ENCODE assay signal across 26 cellular contexts in the genomic region with DNA sequence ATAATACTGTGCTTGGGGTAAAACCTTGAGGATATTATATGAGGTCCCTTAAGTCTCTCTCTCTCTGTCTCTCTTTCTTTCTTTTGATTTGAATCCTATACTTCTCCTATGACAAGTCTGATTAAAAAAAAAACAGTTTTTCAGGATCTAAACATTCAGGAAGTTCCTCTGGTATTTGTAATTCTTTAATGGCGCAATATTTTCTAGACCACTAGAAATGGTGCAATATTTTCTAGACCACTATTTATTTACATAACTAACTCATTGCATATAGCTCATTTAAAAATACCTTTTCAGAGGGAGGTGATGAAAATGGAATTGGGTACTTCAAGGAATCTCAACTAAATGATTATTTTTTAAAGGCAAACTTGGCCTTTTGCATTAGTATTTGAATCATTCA.
"Had no signal": no experiment of that assay in that cellular context is flagged by ENCODE, and none has a peak within 500 bp of the region (broad histone marks: within the 10 kb centered on the region; RNA-seq: fewer than 3 reads in every experiment).

No MANE protein-coding gene starts in this region.

- H3K4me1 ChIP-seq: body of pancreas, left ventricle myocardium inferior, right lobe of liver, upper lobe of left lung, vagina had no signal

- H3K27ac ChIP-seq: body of pancreas, cardiac muscle cell, coronary artery, dorsolateral prefrontal cortex, left ventricle myocardium inferior, right lobe of liver, upper lobe of left lung, vagina had no signal

- H3K9me3 ChIP-seq: body of pancreas, left ventricle myocardium inferior, mucosa of descending colon, right lobe of liver, upper lobe of left lung, vagina had no signal

- H3K36me3 ChIP-seq: cardiac muscle cell, left ventricle myocardium inferior, right lobe of liver, upper lobe of left lung, vagina had no signal

- H3K4me3 ChIP-seq: body of pancreas, cardiac muscle cell, coronary artery, dorsolateral prefrontal cortex, left ventricle myocardium inferior, lung, mucosa of descending colon, right lobe of liver, upper lobe of left lung, vagina had no signal

- H3K27me3 ChIP-seq: body of pancreas, cardiac muscle cell, right lobe of liver, upper lobe of left lung, vagina had no signal

- DNase-seq: activated CD4-positive, alpha-beta memory T cell treated with anti-CD3 and anti-CD28 coated beads, Interleukin-2, amount 10 ng/mL, durations not matched to agents 7 days and 5 days; activated CD4-positive, alpha-beta T cell treated with anti-CD3 and anti-CD28 coated beads, Interleukin-2, amount 10 ng/mL, durations not matched to agents 7 days and 5 days; activated CD4-positive, CD25-positive, alpha-beta regulatory T cell treated with anti-CD3 and anti-CD28 coated beads, Interleukin-2, amount 50 U/mL, for 72 hours; activated CD8-positive, alpha-beta memory T cell treated with anti-CD3 and anti-CD28 coated beads, Interleukin-2, amount 50 U/mL, for 48 hours; activated naive CD8-positive, alpha-beta T cell treated with anti-CD3 and anti-CD28 coated beads, Interleukin-2, amount 50 U/mL, for 24 hours; activated T-cell treated with anti-CD3 and anti-CD28 coated beads, Interleukin-2, amount 50 U/mL, for 24 hours; aorta; body of pancreas; cerebellar nuclear complex; dorsolateral prefrontal cortex; effector memory CD4-positive, alpha-beta T cell; islet precursor cell; left ventricle myocardium inferior; mucosa of descending colon; right lobe of liver; small intestine; stimulated activated CD4-positive, alpha-beta T cell treated with anti-CD3 and anti-CD28 coated beads, Interleukin-4, amount 100 ng/mL, for 4 hours; stimulated activated CD8-positive, alpha-beta memory T cell treated with anti-CD3 and anti-CD28 coated beads, Interleukin-4, amount 100 ng/mL, for 48 hours; stimulated activated naive CD8-positive, alpha-beta T cell treated with anti-CD3 and anti-CD28 coated beads, Interleukin-15, amount 100 ng/mL, for 72 hours; substantia nigra; T-helper 2 cell; upper lobe of left lung had no signal
